ENCODE assay signal across 8 cellular contexts in the genomic region with DNA sequence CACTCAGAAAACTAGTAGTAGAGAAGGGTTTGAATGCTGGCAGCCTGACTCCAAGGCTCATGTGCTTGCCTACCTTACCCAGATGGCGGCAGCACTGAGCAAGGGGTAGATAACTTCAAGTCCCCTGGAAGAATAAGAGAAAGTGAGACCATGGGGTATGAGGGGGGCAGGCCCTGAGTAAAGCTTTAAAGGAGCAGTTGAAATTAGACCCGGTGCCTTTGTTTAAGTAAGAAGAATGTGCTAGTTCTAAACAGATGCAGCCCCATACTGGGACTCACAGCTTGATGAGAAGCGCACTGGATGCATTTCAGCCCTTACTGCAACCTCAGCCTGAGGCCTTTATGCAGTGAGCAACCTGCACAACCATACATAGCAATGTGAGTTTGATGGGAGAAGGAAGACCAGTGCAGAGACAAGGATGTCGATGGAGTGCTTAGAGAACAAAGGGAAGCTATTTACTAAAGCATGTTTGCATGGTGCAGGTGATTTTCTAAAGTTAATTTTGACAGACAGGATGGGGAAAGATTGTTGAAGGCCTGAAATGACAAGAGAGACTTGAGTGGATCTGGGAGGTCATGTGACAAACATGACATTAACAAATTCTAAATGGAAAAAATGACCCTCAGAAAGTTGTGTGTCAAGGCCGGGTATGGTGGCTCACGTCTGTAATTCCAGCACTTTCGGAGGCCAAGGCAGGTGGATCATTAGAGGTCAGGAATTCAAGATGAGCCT. TPM values are rescaled to one million over a fixed set of nuclear protein-coding genes. Genes with fewer than 3 reads are reported as not detected.
A peak's percentile ranks its signal among the peaks of the same experiment; 100 is the strongest.
DNase-seq lines count a peak whose midpoint lies in the region; ATAC-seq lines count a peak whose summit lies in the region.

No MANE protein-coding gene starts in this region.

- peak; percentile 33 for DNase-seq in NCI-H2196 (lab: John Stamatoyannopoulos, UW; ENCODE audit: unreplicated experiment)
- DNase-seq in NCI-H2196 treated with DMSO at 0.1 percent for 48 hours (lab: John Stamatoyannopoulos, UW; ENCODE audit: unreplicated experiment) = no peak
- DNase-seq in M059J (ENCODE audit: low read depth) = peak; percentile 9
- DNase-seq in activated T-cell treated with anti-CD3 and anti-CD28 coated beads, Interleukin-2, amount 50 U/mL, for 48 hours = peak; percentile 82 to 86
- DNase-seq in iPS DF 6.9 (ENCODE audit: low read depth, low spot score) = peak; percentile 75
- DNase-seq in stimulated activated naive CD8-positive, alpha-beta T cell treated with anti-CD3 and anti-CD28 coated beads, Interleukin-15, Interleukin-2, amounts not matched to agents 100 U/mL and 50 U/mL, for 24 hours = peak; percentile 77
- DNase-seq in SIG-M5 (lab: John Stamatoyannopoulos, UW) = no peak

- WGBS in iPS DF 6.9 (ENCODE audit: insufficient coverage, insufficient read length) = no CpG with 5 or more reads among the region's 7 CpGs

- no peaks in the 10 kb centered on the region for H3K9me3 ChIP-seq in iPS DF 6.9 (ENCODE audit: control insufficient read depth, insufficient read depth, low read length)

- H3K36me3 ChIP-seq in iPS DF 6.9 (ENCODE audit: control insufficient read depth, insufficient read depth, low read length) = no peaks in the 10 kb centered on the region

- peak; percentile 41 for ATAC-seq in stimulated activated naive CD8-positive, alpha-beta T cell treated with anti-CD3 and anti-CD28 coated beads, Interleukin-15, Interleukin-2, amounts not matched to agents 100 U/mL and 50 U/mL, for 24 hours
- ATAC-seq in HG03095 (IDR thresholded peaks at IDR 0.05; ENCODE audit: unreplicated experiment) = no peak

- no peak overlapping the region for H3K4me3 ChIP-seq in iPS DF 6.9 (ENCODE audit: low read length)

- H3K27ac ChIP-seq in iPS DF 6.9 (ENCODE audit: low read length) = no peak overlapping the region

- H3K27me3 ChIP-seq in iPS DF 6.9 (ENCODE audit: control insufficient read depth, insufficient read depth, low read length) = no peaks in the 10 kb centered on the region

- no peaks in the 10 kb centered on the region; the same call in 1 of the 2 replicates for H3K4me1 ChIP-seq in iPS DF 6.9 (ENCODE audit: control insufficient read depth, insufficient read depth, low read length)

RNA-seq across cellular contexts. Expression of a gene that starts 27.1 kb away (rescaled TPM):
- not detected in 2 replicates for total RNA-seq in M059J (2014; rRNA removed; shearing (Covaris generic))

RNA-seq across cellular contexts. Expression of a gene that starts 32.2 kb away (rescaled TPM):
- total RNA-seq in M059J (2014; rRNA removed; shearing (Covaris generic)) = 0.15 and 0.22 TPM in 2 replicates

RNA-seq across cellular contexts. Expression of a gene that starts 39.5 kb away (rescaled TPM):
- total RNA-seq in M059J (2014; rRNA removed; shearing (Covaris generic)) = not detected in 2 replicates

Comparison
In these comparisons a context has a peak if more than half of its experiments do, and no peak if none do; other contexts are left out.
1. DNase-seq: peak in NCI-H2196 (single experiment), M059J (single experiment), activated T-cell treated with anti-CD3 and anti-CD28 coated beads, Interleukin-2, amount 50 U/mL, for 48 hours (2 of 2), iPS DF 6.9 (single experiment) and stimulated activated naive CD8-positive, alpha-beta T cell treated with anti-CD3 and anti-CD28 coated beads, Interleukin-15, Interleukin-2, amounts not matched to agents 100 U/mL and 50 U/mL, for 24 hours (single experiment); none in NCI-H2196 treated with DMSO at 0.1 percent for 48 hours (single experiment) and SIG-M5 (single experiment).